ENCODE assay signal across 9 cellular contexts in the genomic region with DNA sequence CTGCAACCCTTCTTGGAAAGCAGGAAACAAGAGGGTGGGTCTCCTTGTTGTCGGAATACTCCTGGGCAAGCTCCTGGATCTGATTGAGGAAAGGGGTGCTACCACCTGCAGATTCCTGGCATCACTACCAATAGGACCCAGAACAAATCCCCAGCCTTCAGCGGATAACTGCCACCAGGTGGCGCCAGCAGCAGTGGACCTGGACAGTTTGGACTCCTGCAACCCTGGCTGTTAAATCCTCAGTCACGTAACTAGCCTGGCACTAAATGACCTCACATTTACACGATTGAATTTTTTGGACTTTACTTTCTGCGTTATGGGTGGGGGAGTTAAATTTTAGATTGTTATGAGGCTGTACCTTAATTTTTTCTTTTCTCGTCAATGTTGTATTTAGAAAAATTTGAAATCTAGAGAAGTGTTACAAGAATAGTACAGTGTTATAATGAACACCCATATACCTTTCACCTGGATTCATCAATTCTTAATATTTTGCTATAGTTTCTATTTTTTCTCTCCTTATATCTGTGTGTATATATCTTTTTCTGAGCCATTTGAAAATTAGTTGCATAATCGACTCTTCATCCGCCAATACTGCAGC.
DNase-seq lines count a peak whose midpoint lies in the region; ATAC-seq and TF ChIP-seq lines count a peak whose summit lies in the region.
"Had no signal": no experiment of that assay in that cellular context is flagged by ENCODE, and none has a peak within 500 bp of the region (broad histone marks: within the 10 kb centered on the region; RNA-seq: fewer than 3 reads in every experiment).

No MANE protein-coding gene starts in this region.

- H3K4me3 ChIP-seq in NT2/D1 (ENCODE audit: insufficient read length, low read depth) (no peak overlapping the region), suprapubic skin (no peak overlapping the region)

- no peaks in the 10 kb centered on the region for H3K9me3 Mint-ChIP-seq in activated T-helper 2 cell treated with anti-CD3 and anti-CD28 coated beads, Interferon-gamma antibody, Interleukin-2, Interleukin-4, amounts not matched to agents 10 μg/mL and 5 μg/mL and 100 μg/mL, durations not matched to agents 14 hours and 24 hours and 36 hours
- H3K9me3 Mint-ChIP-seq: activated naive CD4-positive, alpha-beta T cell treated with anti-CD3 and anti-CD28 coated beads, Interleukin-2, amount 50 U/mL, for 24 hours had no signal

- peak; percentile 81 for ATAC-seq in GM21526 (IDR thresholded peaks at IDR 0.05; ENCODE audit: low FRiP score, unreplicated experiment)
- peak; percentile 56 for ATAC-seq in Right ventricle myocardium superior (ENCODE audit: poor library complexity)

- 34% methylated on average over 9 of the region's 9 CpGs for WGBS in suprapubic skin

- no peak overlapping the region for H3K4me3 Mint-ChIP-seq in activated T-helper 2 cell treated with anti-CD3 and anti-CD28 coated beads, Interferon-gamma antibody, Interleukin-2, Interleukin-4, amounts not matched to agents 10 μg/mL and 5 μg/mL and 100 μg/mL, durations not matched to agents 14 hours and 24 hours and 36 hours (ENCODE audit: low read depth)
- H3K4me3 Mint-ChIP-seq: activated naive CD4-positive, alpha-beta T cell treated with anti-CD3 and anti-CD28 coated beads, Interleukin-2, amount 50 U/mL, for 24 hours had no signal

- no peak for TF ChIP-seq POLR2A in suprapubic skin (IDR thresholded peaks at IDR 0.05)

- H3K27me3 Mint-ChIP-seq in activated T-helper 2 cell treated with anti-CD3 and anti-CD28 coated beads, Interferon-gamma antibody, Interleukin-2, Interleukin-4, amounts not matched to agents 10 μg/mL and 5 μg/mL and 100 μg/mL, durations not matched to agents 14 hours and 24 hours and 36 hours (ENCODE audit: low read depth), result no peaks in the 10 kb centered on the region

- no peaks in the 10 kb centered on the region for H3K4me1 Mint-ChIP-seq in activated T-helper 2 cell treated with anti-CD3 and anti-CD28 coated beads, Interferon-gamma antibody, Interleukin-2, Interleukin-4, amounts not matched to agents 10 μg/mL and 5 μg/mL and 100 μg/mL, durations not matched to agents 14 hours and 24 hours and 36 hours (ENCODE audit: low read depth)
- H3K4me1 Mint-ChIP-seq: activated naive CD4-positive, alpha-beta T cell treated with anti-CD3 and anti-CD28 coated beads, Interleukin-2, amount 50 U/mL, for 24 hours had no signal

- DNase-seq in EL (peak; percentile 72), HuH-7 (ENCODE audit: low spot score) (peak; percentile 72), NT2/D1 (ENCODE audit: low read depth, low spot score) (peak; percentile 65), Right ventricle myocardium superior (peak; percentile 75), pulmonary artery endothelial cell (ENCODE audit: low read depth, low spot score) (peak; percentile 43), suprapubic skin (ENCODE audit: low spot score in 2 of 2) (no peak)
- peak; percentile 29 for DNase-seq in activated T-helper 2 cell treated with anti-CD3 and anti-CD28 coated beads, Interferon-gamma antibody, Interleukin-2, Interleukin-4, amounts not matched to agents 10 μg/mL and 5 μg/mL and 100 μg/mL, durations not matched to agents 14 hours and 24 hours and 36 hours (ENCODE audit: low spot score)

- H3K36me3 Mint-ChIP-seq in activated T-helper 2 cell treated with anti-CD3 and anti-CD28 coated beads, Interferon-gamma antibody, Interleukin-2, Interleukin-4, amounts not matched to agents 10 μg/mL and 5 μg/mL and 100 μg/mL, durations not matched to agents 14 hours and 24 hours and 36 hours (ENCODE audit: low read depth), result no peaks in the 10 kb centered on the region
- H3K36me3 Mint-ChIP-seq: activated naive CD4-positive, alpha-beta T cell treated with anti-CD3 and anti-CD28 coated beads, Interleukin-2, amount 50 U/mL, for 24 hours had no signal

- no peak for TF ChIP-seq EP300 in suprapubic skin (IDR thresholded peaks at IDR 0.05)

- H3K9me3 ChIP-seq in NT2/D1 (ENCODE audit: insufficient read depth, low read length) (no peaks in the 10 kb centered on the region), suprapubic skin (no peaks in the 10 kb centered on the region)

- H3K4me1 ChIP-seq in NT2/D1 (ENCODE audit: insufficient read depth, insufficient read length), result no peaks in the 10 kb centered on the region
- no peaks in the 10 kb centered on the region for H3K4me1 ChIP-seq in suprapubic skin

- intact Hi-C loops in activated T-helper 2 cell treated with anti-CD3 and anti-CD28 coated beads, Interferon-gamma antibody, Interleukin-2, Interleukin-4, amounts not matched to agents 10 μg/mL and 5 μg/mL and 100 μg/mL, durations not matched to agents 14 hours and 24 hours and 36 hours (cut with micrococcal nuclease), result loop anchor here (1.0 kb wide), 1 partner anchor 72 kb away; no protein-coding TSS in a partner anchor
- intact Hi-C loops in Right ventricle myocardium superior (cut with DNase I), result no loop called here

- no peaks in the 10 kb centered on the region for H3K36me3 ChIP-seq in NT2/D1 (ENCODE audit: insufficient read depth, insufficient read length, low read length)
- H3K36me3 ChIP-seq in suprapubic skin, result no peaks in the 10 kb centered on the region

- H3K9ac ChIP-seq in NT2/D1 (ENCODE audit: insufficient read length, low read depth), result no peak overlapping the region

- H3K27ac ChIP-seq in suprapubic skin, result no peak overlapping the region

- H3K27ac Mint-ChIP-seq in activated T-helper 2 cell treated with anti-CD3 and anti-CD28 coated beads, Interferon-gamma antibody, Interleukin-2, Interleukin-4, amounts not matched to agents 10 μg/mL and 5 μg/mL and 100 μg/mL, durations not matched to agents 14 hours and 24 hours and 36 hours, result no peak overlapping the region
- H3K27ac Mint-ChIP-seq: activated naive CD4-positive, alpha-beta T cell treated with anti-CD3 and anti-CD28 coated beads, Interleukin-2, amount 50 U/mL, for 24 hours had no signal

- H3K27me3 ChIP-seq in NT2/D1 (ENCODE audit: insufficient read depth, insufficient read length), result no peaks in the 10 kb centered on the region
- H3K27me3 ChIP-seq in suprapubic skin, result peaks cover 2% of the 10 kb centered on the region

- TF ChIP-seq CTCF in suprapubic skin (IDR thresholded peaks at IDR 0.05), result peak in 1 of 2 donors; percentile 75

Comparison
In these comparisons a context has a peak if more than half of its experiments do, and no peak if none do; other contexts are left out.
1. DNase-seq: peak in EL (single experiment), HuH-7 (single experiment), NT2/D1 (single experiment), activated T-helper 2 cell treated with anti-CD3 and anti-CD28 coated beads, Interferon-gamma antibody, Interleukin-2, Interleukin-4, amounts not matched to agents 10 μg/mL and 5 μg/mL and 100 μg/mL, durations not matched to agents 14 hours and 24 hours and 36 hours (single experiment), Right ventricle myocardium superior (single experiment) and pulmonary artery endothelial cell (single experiment); none in suprapubic skin (0 of 2).